In the genomic region with DNA sequence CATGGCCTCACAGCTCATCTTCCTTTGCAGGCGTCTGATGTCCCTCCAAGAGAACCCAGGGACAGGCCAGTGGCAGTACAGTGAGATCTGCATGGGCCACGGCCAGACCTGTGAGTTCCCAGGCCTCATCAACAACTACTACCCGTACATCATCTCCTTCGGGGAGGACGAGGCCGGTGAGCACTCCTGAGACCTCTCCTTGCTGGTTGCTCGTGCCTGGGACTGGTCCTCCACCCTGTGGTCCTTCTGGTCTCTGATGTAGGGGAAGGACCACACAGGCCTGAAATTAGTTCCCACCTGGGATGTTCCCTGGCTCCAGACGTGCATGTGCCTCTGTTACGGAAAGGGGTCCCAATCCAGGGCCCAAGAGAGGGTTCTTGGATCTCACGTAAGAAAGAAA, we compare ENCODE assay signal across 17 cellular contexts. TPM values are rescaled to one million over a fixed set of nuclear protein-coding genes. Genes with fewer than 3 reads are reported as not detected.
A peak's percentile ranks its signal among the peaks of the same experiment; 100 is the strongest.
DNase-seq lines count a peak whose midpoint lies in the region; ATAC-seq, FAIRE-seq and TF ChIP-seq lines count a peak whose summit lies in the region.
"Had no signal": no experiment of that assay in that cellular context is flagged by ENCODE, and none has a peak within 500 bp of the region (broad histone marks: within the 10 kb centered on the region; RNA-seq: fewer than 3 reads in every experiment).

No MANE protein-coding gene starts in this region.

- no peaks in the 10 kb centered on the region for H3K79me2 ChIP-seq in astrocyte (ENCODE audit: insufficient read depth, low read length)
- H3K79me2 ChIP-seq in H1 (ENCODE audit: control insufficient read depth in 1 of 2, insufficient read depth in 2 of 2, low read length in 2 of 2) = no peaks in the 10 kb centered on the region
- no peaks in the 10 kb centered on the region for H3K79me2 ChIP-seq in smooth muscle cell (ENCODE audit: low read depth)

- peak overlapping the region; percentile 83; the same call in 1 of the 2 replicates for H2AK5ac ChIP-seq in H1 (ENCODE audit: low read depth, low read length)

- TF ChIP-seq EP300 in H1 (IDR thresholded peaks at IDR 0.05; ENCODE audit: borderline replicate concordance in 1 of 2, low read depth in 2 of 2, low read length in 2 of 2) (no peak), stomach (IDR thresholded peaks at IDR 0.05) (no peak), upper lobe of left lung (IDR thresholded peaks at IDR 0.05) (no peak)

- no peak overlapping the region for H3K4me3 Mint-ChIP-seq in astrocyte (ENCODE audit: unreplicated experiment)
- H3K4me3 Mint-ChIP-seq in neural crest cell = peak overlapping the region; percentile 41
- H3K4me3 Mint-ChIP-seq: CD8-positive, alpha-beta memory T cell had no signal

- H2BK20ac ChIP-seq in H1 (ENCODE audit: low read length) = no peak overlapping the region

- peaks cover 4% of the 10 kb centered on the region; the same call in 1 of the 2 replicates for H3K79me1 ChIP-seq in H1 (ENCODE audit: low read depth, low read length)

- H3K4me1 Mint-ChIP-seq in astrocyte (ENCODE audit: low read depth, unreplicated experiment) (peaks cover 13% of the 10 kb centered on the region), neural crest cell (peaks cover 51% of the 10 kb centered on the region)

- H3K36me3 Mint-ChIP-seq in astrocyte (ENCODE audit: low read depth, unreplicated experiment) (peaks cover 3% of the 10 kb centered on the region), neural crest cell (ENCODE audit: low read depth) (no peaks in the 10 kb centered on the region)
- H3K36me3 Mint-ChIP-seq: CD8-positive, alpha-beta memory T cell had no signal

- H3K9ac ChIP-seq in astrocyte (ENCODE audit: low read length) = no peak overlapping the region
- H3K9ac ChIP-seq in H1 (replicated peaks in 1 of 4; ENCODE audit: extremely low read depth in 1 of 4, low read depth in 3 of 4, low read length in 3 of 4) = no peak overlapping the region
- peak overlapping the region; percentile 65 for H3K9ac ChIP-seq in smooth muscle cell (ENCODE audit: low read depth)

- H3F3A ChIP-seq in smooth muscle cell (ENCODE audit: low read depth) = peaks cover 26% of the 10 kb centered on the region

- no peak overlapping the region for H3K56ac ChIP-seq in H1 (replicated peaks; ENCODE audit: insufficient read length, low read depth, low read length)

- no peak for TF ChIP-seq RAD21 in H1 (IDR thresholded peaks at IDR 0.05 in 1 of 2, conservative IDR thresholded peaks at IDR 0.05 in 1 of 2; ENCODE audit: low read depth in 2 of 2, low read length in 2 of 2)

- CTCF ChIA-PET in H1 (lab: Charles Lee; ENCODE audit: partially characterized antibody) = interaction anchor here (1.8 to 3.3 kb wide), 5 partner anchors 8 to 87 kb away, joined by 4 to 12 read pairs (median 11); no protein-coding TSS in a partner anchor

- H3K27me3 ChIP-seq in astrocyte (ENCODE audit: insufficient read depth, low read length) = peaks cover 3% of the 10 kb centered on the region
- H3K27me3 ChIP-seq in H1 (replicated peaks in 1 of 4; ENCODE audit: control insufficient read depth in 3 of 4, extremely low read depth in 1 of 4, insufficient read depth in 3 of 4, low read length in 3 of 4) = peaks cover 0 to 11% (median 3%) of the 10 kb centered on the region in 4 experiments; a peak in 3 of 7 replicates
- no peaks in the 10 kb centered on the region for H3K27me3 ChIP-seq in smooth muscle cell (ENCODE audit: low read depth)
- peaks cover 0 to 47% (median 24%) of the 10 kb centered on the region in 3 donors for H3K27me3 ChIP-seq in stomach
- peaks cover 0 to 19% (median 8%) of the 10 kb centered on the region in 4 donors for H3K27me3 ChIP-seq in upper lobe of left lung

- H3K27me3 Mint-ChIP-seq in astrocyte (ENCODE audit: low read depth, unreplicated experiment) (peaks cover 38% of the 10 kb centered on the region), neural crest cell (ENCODE audit: low read depth) (peaks cover 24% of the 10 kb centered on the region)

- H3K9me3 ChIP-seq in astrocyte (ENCODE audit: insufficient read depth, low read depth, low read length) (no peaks in the 10 kb centered on the region), H1 (ENCODE audit: insufficient read depth in 2 of 2, low read depth in 1 of 2, low read length in 1 of 2) (no peaks in the 10 kb centered on the region), smooth muscle cell (replicated peaks; ENCODE audit: low read depth) (no peaks in the 10 kb centered on the region), stomach (no peaks in the 10 kb centered on the region), upper lobe of left lung (no peaks in the 10 kb centered on the region)
- H3K9me3 ChIP-seq: A549, BE2C, Caco-2, HAP-1 had no signal

- 92% methylated on average over 10 of the region's 10 CpGs; no CpG with 5 or more reads in 1 of the 2 experiments for WGBS in H1 (ENCODE audit: extremely low coverage in 1 of 2, insufficient coverage in 1 of 2, insufficient read length in 1 of 2, insufficient replicate concordance in 2 of 2, low coverage in 1 of 2, low lambda C conversion rate in 2 of 2, missing lambda C conversion rate in 1 of 2), 2 experiments
- WGBS in smooth muscle cell (ENCODE audit: low lambda C conversion rate) = 90% methylated on average over 10 of the region's 10 CpGs
- WGBS in stomach, 5 donors = 86 to 90% (median 89%) methylated on average over 10 of the region's 10 CpGs
- 91 to 92% methylated on average over 10 of the region's 10 CpGs for WGBS in upper lobe of left lung, 2 donors

- intact Hi-C loops in stomach (cut with DNase I; ENCODE audit: low total_unique reads) = no loop called here

- no peak for TF ChIP-seq CTCF in astrocyte (IDR thresholded peaks at IDR 0.05; ENCODE audit: insufficient read depth, low read depth, low read length)
- no peak for TF ChIP-seq CTCF in H1 (IDR thresholded peaks at IDR 0.05; ENCODE audit: control extremely low read depth in 1 of 3, insufficient read depth in 1 of 3, low read depth in 1 of 3, low read length in 3 of 3)
- TF ChIP-seq CTCF in neural crest cell (conservative IDR thresholded peaks at IDR 0.05) = no peak
- no peak for TF ChIP-seq CTCF in smooth muscle cell (IDR thresholded peaks at IDR 0.05; ENCODE audit: borderline replicate concordance, insufficient read depth, poor library complexity, severe bottlenecking)
- TF ChIP-seq CTCF in stomach (IDR thresholded peaks at IDR 0.05) = no peak
- no peak for TF ChIP-seq CTCF in upper lobe of left lung (IDR thresholded peaks at IDR 0.05)

- H3K27ac Mint-ChIP-seq in astrocyte (ENCODE audit: unreplicated experiment) (peak overlapping the region; percentile 13), neural crest cell (ENCODE audit: unreplicated experiment) (peak overlapping the region; percentile 62)

- H4K8ac ChIP-seq in H1 (ENCODE audit: extremely low read depth, insufficient read depth, low read length) = no peak overlapping the region

- ATAC-seq in upper lobe of left lung (ENCODE audit: low FRiP score in 2 of 2) = no peak
- ATAC-seq: A549, GM12878 had no signal

- POLR2A ChIA-PET in H1 (lab: Charles Lee; ENCODE audit: partially characterized antibody) = interaction anchor here (0.9 to 1.1 kb wide), 2 partner anchors 22 to 67 kb away, joined by 3 read pairs; no protein-coding TSS in a partner anchor

- peaks cover 10% of the 10 kb centered on the region for H3K4me1 ChIP-seq in astrocyte (ENCODE audit: insufficient read depth, low read length)
- H3K4me1 ChIP-seq in H1 (replicated peaks in 1 of 4; ENCODE audit: control insufficient read depth in 3 of 4, insufficient read depth in 4 of 4, low read length in 3 of 4) = peaks cover 13 to 53% (median 26%) of the 10 kb centered on the region in 4 experiments
- H3K4me1 ChIP-seq in smooth muscle cell (ENCODE audit: low read depth) = peaks cover 33% of the 10 kb centered on the region
- peaks cover 0 to 14% (median 8%) of the 10 kb centered on the region in 4 donors for H3K4me1 ChIP-seq in stomach
- peaks cover 3 to 13% (median 6%) of the 10 kb centered on the region in 4 donors for H3K4me1 ChIP-seq in upper lobe of left lung
- H3K4me1 ChIP-seq: Caco-2, HAP-1 had no signal

- no peak overlapping the region for H3K27ac ChIP-seq in astrocyte (ENCODE audit: low read depth, low read length)
- no peak overlapping the region for H3K27ac ChIP-seq in H1 (ENCODE audit: low read depth, low read length)
- H3K27ac ChIP-seq in smooth muscle cell (ENCODE audit: low read depth) = peak overlapping the region; percentile 89
- H3K27ac ChIP-seq in stomach = no peak overlapping the region
- no peak overlapping the region for H3K27ac ChIP-seq in upper lobe of left lung
- H3K27ac ChIP-seq: A549 had no signal

- H3K9me3 Mint-ChIP-seq in astrocyte (ENCODE audit: unreplicated experiment) = no peaks in the 10 kb centered on the region
- H3K9me3 Mint-ChIP-seq in neural crest cell = no peaks in the 10 kb centered on the region

- H3K36me3 ChIP-seq in astrocyte (ENCODE audit: insufficient read depth, low read length) (no peaks in the 10 kb centered on the region), H1 (ENCODE audit: control insufficient read depth in 2 of 4, insufficient read depth in 4 of 4, low read length in 3 of 4) (0 out of 8 replicates have a peak, but pooled peaks cover 0 to 7% (median 0%) of the 10 kb centered on the region in 4 experiments), smooth muscle cell (ENCODE audit: low read depth) (no peaks in the 10 kb centered on the region), stomach (peaks cover 0 to 11% (median 0%) of the 10 kb centered on the region in 4 donors), upper lobe of left lung (no peaks in the 10 kb centered on the region)
- H3K36me3 ChIP-seq: BE2C, HAP-1 had no signal

- DNase-seq in astrocyte (ENCODE audit: low read depth) (no peak), H1 (ENCODE audit: low read depth in 1 of 2, low spot score in 2 of 2) (no peak), neural crest cell (ENCODE audit: low read depth, low spot score) (no peak), smooth muscle cell (lab: John Stamatoyannopoulos, UW; ENCODE audit: unreplicated experiment) (no peak), GM19239 (ENCODE audit: insufficient read length, low spot score) (no peak), DMS 273 (lab: John Stamatoyannopoulos, UW; ENCODE audit: unreplicated experiment) (no peak), stomach (no peak), upper lobe of left lung (no peak)
- DNase-seq: BE2C, Caco-2, GOT3, KBM-7 had no signal

- H4K20me1 ChIP-seq in astrocyte (ENCODE audit: insufficient read depth, low read length) (no peaks in the 10 kb centered on the region), H1 (replicated peaks in 1 of 2; ENCODE audit: control insufficient read depth in 1 of 2, insufficient read depth in 2 of 2, low read length in 2 of 2) (no peaks in the 10 kb centered on the region), smooth muscle cell (ENCODE audit: low read depth) (no peaks in the 10 kb centered on the region)

- 0 out of 2 replicates have a peak overlapping the region, but pooled peaks have one; percentile 41 for H2BK5ac ChIP-seq in H1 (ENCODE audit: low read depth, low read length)

- no peak overlapping the region for H3K4me3 ChIP-seq in astrocyte (ENCODE audit: insufficient read depth, low read depth, low read length)
- H3K4me3 ChIP-seq in H1 (ENCODE audit: extremely low read depth in 1 of 4, insufficient read depth in 2 of 4, low read depth in 3 of 4, low read length in 4 of 4) = no peak overlapping the region
- H3K4me3 ChIP-seq in smooth muscle cell = no peak overlapping the region
- H3K4me3 ChIP-seq in stomach = no peak overlapping the region
- no peak overlapping the region for H3K4me3 ChIP-seq in upper lobe of left lung
- H3K4me3 ChIP-seq: A549, GM12878, HAP-1 had no signal

- H3K23me2 ChIP-seq in H1 (ENCODE audit: low read depth, low read length) = peaks cover 13% of the 10 kb centered on the region

- H4K91ac ChIP-seq in H1 (replicated peaks; ENCODE audit: insufficient read length, low read length) = no peak overlapping the region

- H2AFZ ChIP-seq in astrocyte (ENCODE audit: low read depth, low read length) (no peak overlapping the region), H1 (ENCODE audit: low read length) (no peak overlapping the region), smooth muscle cell (ENCODE audit: low read depth) (no peak overlapping the region)

- TF ChIP-seq POLR2A in H1 (IDR thresholded peaks at IDR 0.05; ENCODE audit: control extremely low read depth in 1 of 2, low read depth in 2 of 2, low read length in 2 of 2) (no peak), stomach (IDR thresholded peaks at IDR 0.05) (no peak), upper lobe of left lung (IDR thresholded peaks at IDR 0.05) (no peak)

- H3K18ac ChIP-seq in H1 (ENCODE audit: extremely low read depth, low read length) = peak overlapping the region; percentile 63; the same call in 1 of the 2 replicates

- no peak overlapping the region for H3K4ac ChIP-seq in H1 (replicated peaks; ENCODE audit: insufficient read length, low read depth, low read length)

- H2BK120ac ChIP-seq in H1 (replicated peaks; ENCODE audit: low read depth, low read length) = no peak overlapping the region

- no peak overlapping the region for H4K5ac ChIP-seq in H1 (ENCODE audit: insufficient read length, low read depth, low read length)

- peak overlapping the region; percentile 32; the same call in 1 of the 2 replicates for H2BK12ac ChIP-seq in H1 (ENCODE audit: low read depth, low read length)

- no peak overlapping the region for H3K23ac ChIP-seq in H1 (ENCODE audit: insufficient read length)

- H3K4me2 ChIP-seq in astrocyte (ENCODE audit: low read length) (no peak overlapping the region), H1 (ENCODE audit: insufficient read depth in 1 of 2, low read depth in 2 of 2, low read length in 2 of 2) (no peak overlapping the region), smooth muscle cell (peak overlapping the region; percentile 62)
- H3K4me2 ChIP-seq: A549 had no signal

- H2BK15ac ChIP-seq in H1 (ENCODE audit: low read length) = peak overlapping the region; percentile 3

- no peak overlapping the region for H3K14ac ChIP-seq in H1 (ENCODE audit: insufficient read length)

- FAIRE-seq in astrocyte (lab: Jason Lieb, UNC) (no peak), H1 (lab: Jason Lieb, UNC) (no peak), GM19239 (lab: Jason Lieb, UNC) (no peak)
- FAIRE-seq: A549, GM12878, GM18507 had no signal

RNA-seq across cellular contexts. Expression of a gene that starts 17.9 kb away (rescaled TPM):
- total RNA-seq in astrocyte (0.86 and 1.1 TPM in 2 replicates), neural crest cell (2.3 and 2.5 TPM in 2 replicates), smooth muscle cell (9.1 and 9.6 TPM in 2 replicates), stomach (1 to 10 TPM in 3 of 5 donors, under 1 TPM in 1, not detected in 1; 0.45 to 2.0 (median 1.2) TPM), upper lobe of left lung (1 to 10 TPM in 4 of 6 donors, under 1 TPM in 2; 0.61 to 2.2 (median 1.3) TPM)
- total RNA-seq in H1 (2021; fragmentation: NEBNext Ultra II Directional; extraction: Animal tissue kit (Norgen Biotek cat#: 25700)) = 2.6 and 3.1 TPM in 2 replicates
- polyA plus RNA-seq in H1 (2011; rRNA removed) (1.5 and 2.1 TPM in 2 replicates), smooth muscle cell (11.2 and 11.9 TPM in 2 replicates), stomach (under 1 TPM; 0.15 to 0.68 (median 0.20) TPM)
- 1.4 TPM for polyA plus RNA-seq in H1 (2011; cell fraction: cytosol; rRNA removed)
- 3.1 TPM for polyA plus RNA-seq in H1 (2011; cell fraction: nucleus; rRNA removed)
- 1.0 to 2.0 TPM (median 1.8 TPM) in 4 replicates for polyA plus RNA-seq in H1 (2012, experiment 1 of 2)
- polyA plus RNA-seq in H1 (2012, experiment 2 of 2) = 1.2 TPM
- 1.2 TPM for polyA plus RNA-seq in H1 (2013, experiment 1 of 2)
- 1.6 TPM for polyA plus RNA-seq in H1 (2013, experiment 2 of 2)
- polyA minus RNA-seq in H1 (2011; rRNA and poly(A)+ RNA removed) = 1.4 and 1.5 TPM in 2 replicates
- polyA minus RNA-seq in H1 (2011; cell fraction: cytosol; rRNA and poly(A)+ RNA removed) = 1.7 TPM
- 3.8 TPM for polyA minus RNA-seq in H1 (2011; cell fraction: nucleus; rRNA and poly(A)+ RNA removed)
- total RNA-seq: GM12878 had no signal
- polyA plus RNA-seq: CD8-positive, alpha-beta memory T cell had no signal

RNA-seq across cellular contexts. Expression of a gene that starts 21.3 kb away (rescaled TPM):
- total RNA-seq in astrocyte (0.41 and 0.52 TPM in 2 replicates), neural crest cell (3.0 and 3.6 TPM in 2 replicates), smooth muscle cell (0.45 and 0.63 TPM in 2 replicates), stomach (1 to 10 TPM in 3 of 5 donors, not detected in 2; 1.2 to 2.9 (median 2.2) TPM), upper lobe of left lung (10 to 100 TPM in 1 of 6 donors, 1 to 10 TPM in 2, under 1 TPM in 3; 0.15 to 12.6 (median 1.2) TPM)
- 0.71 and 1.3 TPM in 2 replicates for total RNA-seq in H1 (2021; fragmentation: NEBNext Ultra II Directional; extraction: Animal tissue kit (Norgen Biotek cat#: 25700))
- polyA plus RNA-seq in H1 (2011; rRNA removed) (0.41 and 0.89 TPM in 2 replicates), smooth muscle cell (0.20 and 1.0 TPM in 2 replicates), stomach (under 1 TPM; 0.15 to 0.68 (median 0.53) TPM)
- polyA plus RNA-seq in H1 (2011; cell fraction: cytosol; rRNA removed) = 0.88 TPM
- polyA plus RNA-seq in H1 (2011; cell fraction: nucleus; rRNA removed) = 4.4 TPM
- 0.60 to 1.6 TPM (median 0.87 TPM) in 4 replicates for polyA plus RNA-seq in H1 (2012, experiment 1 of 2)
- polyA plus RNA-seq in H1 (2012, experiment 2 of 2) = 0.45 TPM
- polyA plus RNA-seq in H1 (2013, experiment 1 of 2) = 0.63 TPM
- polyA plus RNA-seq in H1 (2013, experiment 2 of 2) = 0.57 TPM
- 0.63 and 0.91 TPM in 2 replicates for polyA minus RNA-seq in H1 (2011; rRNA and poly(A)+ RNA removed)
- not detected for polyA minus RNA-seq in H1 (2011; cell fraction: cytosol; rRNA and poly(A)+ RNA removed)
- polyA minus RNA-seq in H1 (2011; cell fraction: nucleus; rRNA and poly(A)+ RNA removed) = 1.9 TPM
- total RNA-seq: GM12878 had no signal
- polyA plus RNA-seq: CD8-positive, alpha-beta memory T cell had no signal

RNA-seq across cellular contexts. Expression of a gene that starts 58.8 kb away (rescaled TPM):
- total RNA-seq in astrocyte = 8.4 and 16.6 TPM in 2 replicates
- total RNA-seq in H1 (2021; fragmentation: NEBNext Ultra II Directional; extraction: Animal tissue kit (Norgen Biotek cat#: 25700)) = 35.8 and 38.6 TPM in 2 replicates
- polyA plus RNA-seq in H1 (2011; rRNA removed) = 16.8 and 26.4 TPM in 2 replicates
- 18.1 TPM for polyA plus RNA-seq in H1 (2011; cell fraction: cytosol; rRNA removed)
- 31.7 TPM for polyA plus RNA-seq in H1 (2011; cell fraction: nucleus; rRNA removed)
- polyA plus RNA-seq in H1 (2012, experiment 1 of 2) = 18.2 to 30.0 TPM (median 25.2 TPM) in 4 replicates
- 32.9 TPM for polyA plus RNA-seq in H1 (2012, experiment 2 of 2)
- 15.1 TPM for polyA plus RNA-seq in H1 (2013, experiment 1 of 2)
- polyA plus RNA-seq in H1 (2013, experiment 2 of 2) = 15.5 TPM
- polyA minus RNA-seq in H1 (2011; rRNA and poly(A)+ RNA removed) = 22.2 and 22.8 TPM in 2 replicates
- 23.3 TPM for polyA minus RNA-seq in H1 (2011; cell fraction: cytosol; rRNA and poly(A)+ RNA removed)
- polyA minus RNA-seq in H1 (2011; cell fraction: nucleus; rRNA and poly(A)+ RNA removed) = 19.6 TPM
- total RNA-seq in neural crest cell = 31.4 and 32.3 TPM in 2 replicates
- 4.0 and 4.8 TPM in 2 replicates for total RNA-seq in smooth muscle cell
- 5.2 and 6.5 TPM in 2 replicates for polyA plus RNA-seq in smooth muscle cell
- total RNA-seq in stomach = 10 to 100 TPM; 10.5 to 28.6 (median 14.5) TPM
- 10 to 100 TPM; 11.4 to 20.1 (median 17.3) TPM for polyA plus RNA-seq in stomach
- 10 to 100 TPM in 5 of 6 donors, 1 to 10 TPM in 1; 5.2 to 31.0 (median 20.4) TPM for total RNA-seq in upper lobe of left lung
